In genomic region chr3:188232676-188233075, GRCh38 we compare ENCODE assay signal across 2 cellular contexts.
TF ChIP-seq lines count a peak whose summit lies in the region.

No MANE protein-coding gene starts in this region.

TF ChIP-seq in SK-N-SH, 30 proteins besides CTCF, POLR2A, EP300 and RAD21 (continued from another document):
- no peak for TF ChIP-seq IRF3 (IDR thresholded peaks at IDR 0.05; ENCODE audit: low read depth, low read length)
- TF ChIP-seq SMC3 (IDR thresholded peaks at IDR 0.05; ENCODE audit: low read depth, low read length), result no peak
- TF ChIP-seq NFIC (IDR thresholded peaks at IDR 0.05; ENCODE audit: borderline replicate concordance), result no peak
- TF ChIP-seq RXRA (IDR thresholded peaks at IDR 0.05; ENCODE audit: borderline replicate concordance, low read depth), result no peak
- no peak for TF ChIP-seq MEF2A (IDR thresholded peaks at IDR 0.05; ENCODE audit: borderline replicate concordance, low read depth)
TF ChIP-seq in SK-N-SH: peak in this region for 0.

TF ChIP-seq in SK-N-SH treated with all-trans-retinoic acid at 6 μM for 48 hours, 23 proteins besides CTCF, POLR2A, EP300 and RAD21 (continued from another document):
- no peak for TF ChIP-seq CSRNP3 (CRISPR knock-in tag; IDR thresholded peaks at IDR 0.05)
- no peak for TF ChIP-seq TSHZ2 (CRISPR knock-in tag; IDR thresholded peaks at IDR 0.05)
